14 cellular contexts compared by ENCODE assay signal in the genomic region with DNA sequence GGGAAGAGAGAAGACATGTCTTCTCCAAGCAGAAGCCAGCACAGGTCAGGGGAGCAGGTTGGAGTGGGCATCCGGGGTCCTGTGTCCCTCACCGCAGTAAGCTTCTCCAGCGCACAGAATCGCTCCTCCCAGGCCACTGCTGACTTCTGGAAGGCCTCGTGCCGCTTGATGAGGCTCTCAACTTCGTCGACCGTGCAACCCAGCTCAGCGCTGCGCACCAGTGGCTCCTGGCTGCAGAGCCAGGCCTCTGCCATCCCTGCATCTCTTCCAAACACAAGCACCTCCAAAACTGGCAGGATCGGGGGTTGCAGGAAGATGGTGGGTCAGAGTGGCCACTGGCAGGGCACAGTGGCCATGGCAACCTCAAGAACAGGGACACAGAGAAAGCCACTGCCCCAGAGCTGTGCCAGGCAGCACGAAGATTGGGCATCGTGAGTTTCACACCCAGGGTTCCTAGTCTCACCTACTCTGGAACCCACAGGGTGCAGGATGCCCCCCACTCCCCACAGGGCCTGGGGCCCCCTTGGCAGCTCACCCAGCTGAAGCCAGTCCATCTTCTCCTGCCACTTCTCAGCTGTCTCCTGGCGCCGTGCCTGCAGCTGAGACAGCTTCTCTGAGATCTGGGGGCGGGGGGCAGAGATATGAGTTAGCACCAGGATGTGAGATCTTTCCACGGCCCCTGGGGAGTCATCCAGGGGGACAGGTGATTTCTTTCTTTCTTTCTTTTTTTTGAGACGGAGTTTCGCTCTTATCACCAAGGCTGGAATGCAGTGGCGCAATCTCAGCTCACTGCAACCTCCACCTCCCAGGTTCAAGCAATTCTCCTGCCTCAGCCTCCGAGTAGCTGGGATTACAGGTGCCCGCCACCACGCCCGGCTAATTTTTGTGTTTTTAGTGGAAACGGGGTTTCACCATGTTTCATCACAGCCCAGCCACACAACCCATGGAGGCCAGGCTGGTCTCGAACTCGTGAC.
"Had no signal": no experiment of that assay in that cellular context is flagged by ENCODE, and none has a peak within 500 bp of the region (broad histone marks: within the 10 kb centered on the region; RNA-seq: fewer than 3 reads in every experiment).

No MANE protein-coding gene starts in this region.

- H3K27ac Mint-ChIP-seq: activated naive CD8-positive, alpha-beta T cell treated with anti-CD3 and anti-CD28 coated beads, Interleukin-2, amount 50 U/mL, for 24 hours; activated T-cell treated with anti-CD3 and anti-CD28 coated beads, Interleukin-2, amount 50 U/mL, for 72 hours; stimulated activated memory B cell treated with anti-CD40 and anti-IgM and Interleukin-4, amounts not matched to agents 10 μg/mL and 1 μg/mL and 100 μg/mL, for 72 hours; T-helper 17 cell had no signal

- H3K36me3 Mint-ChIP-seq: stimulated activated memory B cell treated with anti-CD40 and anti-IgM and Interleukin-4, amounts not matched to agents 10 μg/mL and 1 μg/mL and 100 μg/mL, for 72 hours had no signal

- H2AFZ ChIP-seq: hepatocyte, parathyroid adenoma had no signal

- H3K27me3 Mint-ChIP-seq: activated naive CD8-positive, alpha-beta T cell treated with anti-CD3 and anti-CD28 coated beads, Interleukin-2, amount 50 U/mL, for 24 hours; stimulated activated memory B cell treated with anti-CD40 and anti-IgM and Interleukin-4, amounts not matched to agents 10 μg/mL and 1 μg/mL and 100 μg/mL, for 72 hours had no signal

- H3K4me3 Mint-ChIP-seq: activated naive CD8-positive, alpha-beta T cell treated with anti-CD3 and anti-CD28 coated beads, Interleukin-2, amount 50 U/mL, for 24 hours; activated T-cell treated with anti-CD3 and anti-CD28 coated beads, Interleukin-2, amount 50 U/mL, for 72 hours; neural crest cell; stimulated activated memory B cell treated with anti-CD40 and anti-IgM and Interleukin-4, amounts not matched to agents 10 μg/mL and 1 μg/mL and 100 μg/mL, for 72 hours; T-helper 17 cell had no signal

- H3K27ac ChIP-seq: cardiac muscle cell, colonic mucosa, hepatocyte, parathyroid adenoma, tibial nerve had no signal

- H3K4me3 ChIP-seq: cardiac muscle cell, colonic mucosa, hepatocyte, smooth muscle cell, tibial nerve had no signal

- H3K4me1 Mint-ChIP-seq: activated naive CD8-positive, alpha-beta T cell treated with anti-CD3 and anti-CD28 coated beads, Interleukin-2, amount 50 U/mL, for 24 hours; stimulated activated memory B cell treated with anti-CD40 and anti-IgM and Interleukin-4, amounts not matched to agents 10 μg/mL and 1 μg/mL and 100 μg/mL, for 72 hours; T-helper 17 cell had no signal

- H3K27me3 ChIP-seq: cardiac muscle cell, colonic mucosa, hepatocyte, tibial nerve had no signal

- H3K9me3 ChIP-seq: colonic mucosa, tibial nerve had no signal

- H3K79me2 ChIP-seq: hepatocyte, parathyroid adenoma had no signal

- ATAC-seq: activated naive CD8-positive, alpha-beta T cell treated with anti-CD3 and anti-CD28 coated beads, Interleukin-2, amount 50 U/mL, for 24 hours; left ventricle myocardium superior; stimulated activated memory B cell treated with anti-CD40 and anti-IgM and Interleukin-4, amounts not matched to agents 10 μg/mL and 1 μg/mL and 100 μg/mL, for 72 hours; T-helper 17 cell had no signal

- H3K4me1 ChIP-seq: colonic mucosa, parathyroid adenoma, tibial nerve had no signal

- H3K4me2 ChIP-seq: hepatocyte, smooth muscle cell had no signal

- DNase-seq: activated naive CD4-positive, alpha-beta T cell; activated naive CD8-positive, alpha-beta T cell treated with anti-CD3 and anti-CD28 coated beads, Interleukin-2, amount 50 U/mL, for 24 hours; activated T-cell treated with anti-CD3 and anti-CD28 coated beads, Interleukin-2, amount 50 U/mL, for 72 hours; colonic mucosa; effector CD4-positive, alpha-beta T cell; left ventricle myocardium superior; T-helper 17 cell had no signal

- H3K36me3 ChIP-seq: cardiac muscle cell, colonic mucosa had no signal

- H3K9me3 Mint-ChIP-seq: activated naive CD8-positive, alpha-beta T cell treated with anti-CD3 and anti-CD28 coated beads, Interleukin-2, amount 50 U/mL, for 24 hours; activated T-cell treated with anti-CD3 and anti-CD28 coated beads, Interleukin-2, amount 50 U/mL, for 72 hours; neural crest cell; stimulated activated memory B cell treated with anti-CD40 and anti-IgM and Interleukin-4, amounts not matched to agents 10 μg/mL and 1 μg/mL and 100 μg/mL, for 72 hours had no signal

- H3K9ac ChIP-seq: parathyroid adenoma had no signal
